In genomic region chr1:65235867-65236805, GRCh38 we compare ENCODE assay signal across 9 cellular contexts.
DNase-seq lines count a peak whose midpoint lies in the region; ATAC-seq, FAIRE-seq and TF ChIP-seq lines count a peak whose summit lies in the region.
"Had no signal": no experiment of that assay in that cellular context is flagged by ENCODE, and none has a peak within 500 bp of the region (broad histone marks: within the 10 kb centered on the region; RNA-seq: fewer than 3 reads in every experiment).

No MANE protein-coding gene starts in this region.

- WGBS in heart right ventricle, 2 donors, result 65 to 86% methylated on average over 3 of the region's 3 CpGs

- H3K27me3 ChIP-seq in heart right ventricle, result no peaks in the 10 kb centered on the region
- H3K27me3 ChIP-seq in astrocyte (ENCODE audit: insufficient read depth, low read length), result peaks cover 2% of the 10 kb centered on the region
- no peaks in the 10 kb centered on the region for H3K27me3 ChIP-seq in left lung

- no peaks in the 10 kb centered on the region for H3K27me3 Mint-ChIP-seq in astrocyte (ENCODE audit: low read depth, unreplicated experiment)

- H2AFZ ChIP-seq in astrocyte (ENCODE audit: low read depth, low read length), result no peak overlapping the region

- peaks cover 7% of the 10 kb centered on the region for H3K4me1 Mint-ChIP-seq in astrocyte (ENCODE audit: low read depth, unreplicated experiment)

- H3K27ac Mint-ChIP-seq in astrocyte (ENCODE audit: unreplicated experiment), result no peak overlapping the region
- H3K27ac Mint-ChIP-seq: activated naive CD8-positive, alpha-beta T cell treated with anti-CD3 and anti-CD28 coated beads, Interleukin-2, amount 10 ng/mL, durations not matched to agents 7 days and 5 days had no signal

- H3K36me3 Mint-ChIP-seq in astrocyte (ENCODE audit: low read depth, unreplicated experiment), result peaks cover 3% of the 10 kb centered on the region

- H3K4me1 ChIP-seq in heart right ventricle (peaks cover 0 to 14% (median 0%) of the 10 kb centered on the region in 9 donors), astrocyte (ENCODE audit: insufficient read depth, low read length) (no peaks in the 10 kb centered on the region), left lung (no peaks in the 10 kb centered on the region)

- intact Hi-C loops in heart right ventricle (cut with DNase I) (loop anchor here in 9 of 10 donors (1.0 to 10.0 kb wide), 5 partner anchors 189 to 451 kb away; partner anchors contain the start of genes LEPR (in 1 of the 9) and LEPROT (in 1 of the 9)), Right ventricle myocardium superior (cut with DNase I) (loop anchor here (5.0 kb wide), 1 partner anchor 451 kb away; no protein-coding TSS in a partner anchor), left lung (cut with DNase I) (loop anchor here in 1 of 2 donors (5.0 kb wide), 1 partner anchor 451 kb away; no protein-coding TSS in a partner anchor)

- TF ChIP-seq CTCF in heart right ventricle (IDR thresholded peaks at IDR 0.05) (peak; percentile 37 to 70 (median 60)), astrocyte (IDR thresholded peaks at IDR 0.05; ENCODE audit: insufficient read depth, low read depth, low read length) (peak; percentile 46), left lung (IDR thresholded peaks at IDR 0.05) (peak; percentile 32 to 36)

- no peaks in the 10 kb centered on the region for H4K20me1 ChIP-seq in astrocyte (ENCODE audit: insufficient read depth, low read length)

- no peaks in the 10 kb centered on the region for H3K79me2 ChIP-seq in astrocyte (ENCODE audit: insufficient read depth, low read length)

- H3K27ac ChIP-seq in heart right ventricle (no peak overlapping the region), astrocyte (ENCODE audit: low read depth, low read length) (no peak overlapping the region), left lung (no peak overlapping the region)

- no peak overlapping the region for H3K4me3 Mint-ChIP-seq in astrocyte (ENCODE audit: unreplicated experiment)
- H3K4me3 Mint-ChIP-seq: activated naive CD8-positive, alpha-beta T cell treated with anti-CD3 and anti-CD28 coated beads, Interleukin-2, amount 10 ng/mL, durations not matched to agents 7 days and 5 days had no signal

- H3K36me3 ChIP-seq in heart right ventricle (no peaks in the 10 kb centered on the region), astrocyte (ENCODE audit: insufficient read depth, low read length) (no peaks in the 10 kb centered on the region), left lung (no peaks in the 10 kb centered on the region)

- DNase-seq in heart right ventricle (no peak), Right ventricle myocardium superior (no peak), NCI-H2029 (lab: John Stamatoyannopoulos, UW) (peak; percentile 74), astrocyte (ENCODE audit: low read depth) (peak; percentile 8), left lung (no peak)
- DNase-seq: activated naive CD8-positive, alpha-beta T cell treated with anti-CD3 and anti-CD28 coated beads, Interleukin-2, amount 10 ng/mL, durations not matched to agents 7 days and 5 days had no signal

- H3K4me3 ChIP-seq in heart right ventricle, result no peak overlapping the region
- H3K4me3 ChIP-seq in astrocyte (ENCODE audit: insufficient read depth, low read depth, low read length), result no peak overlapping the region
- no peak overlapping the region for H3K4me3 ChIP-seq in left lung

- H3K9ac ChIP-seq in astrocyte (ENCODE audit: low read length), result no peak overlapping the region

- no peak overlapping the region for H3K4me2 ChIP-seq in astrocyte (ENCODE audit: low read length)

- H3K9me3 ChIP-seq in heart right ventricle (peaks cover 0 to 14% (median 0%) of the 10 kb centered on the region in 11 donors), astrocyte (ENCODE audit: insufficient read depth, low read depth, low read length) (no peaks in the 10 kb centered on the region), left lung (peaks cover 0 to 13% of the 10 kb centered on the region in 2 donors)

- ATAC-seq in heart right ventricle (no peak), Right ventricle myocardium superior (ENCODE audit: poor library complexity) (no peak), left lung (peak; percentile 56), GM18517 (IDR thresholded peaks at IDR 0.05; ENCODE audit: unreplicated experiment) (no peak), HG03095 (IDR thresholded peaks at IDR 0.05; ENCODE audit: unreplicated experiment) (no peak), HG02840 (IDR thresholded peaks at IDR 0.05; ENCODE audit: low FRiP score, unreplicated experiment) (no peak)

- FAIRE-seq in astrocyte (lab: Jason Lieb, UNC), result peak; percentile 9

- H3K9me3 Mint-ChIP-seq in astrocyte (ENCODE audit: unreplicated experiment), result peaks cover 5% of the 10 kb centered on the region
- H3K9me3 Mint-ChIP-seq: activated naive CD8-positive, alpha-beta T cell treated with anti-CD3 and anti-CD28 coated beads, Interleukin-2, amount 10 ng/mL, durations not matched to agents 7 days and 5 days had no signal

Comparison
In these comparisons a context has a peak if more than half of its experiments do, and no peak if none do; other contexts are left out.
1. DNase-seq: peak in NCI-H2029 (single experiment) and astrocyte (single experiment); none in heart right ventricle (0 of 2), Right ventricle myocardium superior (single experiment) and left lung (0 of 2).
2. Peak in every context shown above with its lines, with median percentiles within 50 percentile points of each other: CTCF ChIP-seq.